Comparison of ENCODE assay signal across 2 cellular contexts in genomic region chr9:81589392-81589791, GRCh38.
TF ChIP-seq lines count a peak whose summit lies in the region.

No MANE protein-coding gene starts in this region.

TF ChIP-seq in A549, 52 proteins besides CTCF, POLR2A, EP300 and RAD21 (continued from another document):
- TF ChIP-seq HMGXB4 (CRISPR knock-in tag; IDR thresholded peaks at IDR 0.05; ENCODE audit: borderline replicate concordance): no peak
- TF ChIP-seq TFCP2L1 (CRISPR knock-in tag; IDR thresholded peaks at IDR 0.05): no peak
- TF ChIP-seq ZFP36 (IDR thresholded peaks at IDR 0.05; ENCODE audit: borderline replicate concordance, partially characterized antibody): no peak
- no peak for TF ChIP-seq ZSCAN20 (CRISPR knock-in tag; IDR thresholded peaks at IDR 0.05)
- TF ChIP-seq MAZ (IDR thresholded peaks at IDR 0.05; ENCODE audit: borderline replicate concordance, low read depth, low read length): no peak
- no peak for TF ChIP-seq HDAC2 (IDR thresholded peaks at IDR 0.05)
- no peak for TF ChIP-seq CHD4 (IDR thresholded peaks at IDR 0.05; ENCODE audit: borderline replicate concordance)
- no peak for TF ChIP-seq CBX2 (IDR thresholded peaks at IDR 0.05; ENCODE audit: borderline replicate concordance, low read depth)
- TF ChIP-seq ELK1 (IDR thresholded peaks at IDR 0.05; ENCODE audit: low read depth, low read length): no peak
- no peak for TF ChIP-seq SMC3 (IDR thresholded peaks at IDR 0.05)
- TF ChIP-seq JUNB (IDR thresholded peaks at IDR 0.05): no peak
- TF ChIP-seq SREBF2 (IDR thresholded peaks at IDR 0.05): no peak
- TF ChIP-seq BHLHE40 (IDR thresholded peaks at IDR 0.05; ENCODE audit: low read depth, low read length): no peak
- TF ChIP-seq EHF (CRISPR knock-in tag; IDR thresholded peaks at IDR 0.05): no peak

TF ChIP-seq in HepG2, 621 proteins besides CTCF, POLR2A, EP300 and RAD21 (continued from another document):
- 0 out of 2 replicates have a peak, but pooled peaks have one; percentile 24 for TF ChIP-seq ZNF609 (CRISPR knock-in tag; IDR thresholded peaks at IDR 0.05; ENCODE audit: borderline replicate concordance)
- no peak for TF ChIP-seq ZFP1 (CRISPR knock-in tag; IDR thresholded peaks at IDR 0.05)
- TF ChIP-seq KDM1A (CRISPR knock-in tag; IDR thresholded peaks at IDR 0.05): peak; percentile 73; the same call in 1 of the 2 replicates
- TF ChIP-seq ZNF768 (CRISPR knock-in tag; IDR thresholded peaks at IDR 0.05): peak; percentile 97
